Comparison of ENCODE assay signal across 18 cellular contexts in the genomic region with DNA sequence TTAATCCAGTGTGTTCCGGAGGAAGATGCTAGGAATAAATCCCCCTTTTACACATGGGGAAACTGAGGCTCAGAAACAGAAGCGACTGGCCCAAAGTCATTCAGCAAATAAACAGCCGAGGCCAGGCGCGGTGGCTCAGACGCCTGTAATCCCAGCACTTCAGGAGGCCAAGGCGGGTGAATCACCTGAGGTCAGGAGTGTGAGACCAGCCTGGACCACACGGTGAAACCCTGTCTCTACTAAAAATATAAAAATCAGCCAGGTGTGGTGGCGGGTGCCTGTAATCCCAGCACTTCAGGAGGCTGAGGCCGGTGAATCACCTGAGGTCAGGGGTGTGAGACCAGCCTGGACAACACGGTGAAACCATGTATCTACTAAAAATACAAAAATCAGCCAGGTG. TPM values are rescaled to one million over a fixed set of nuclear protein-coding genes. Genes with fewer than 3 reads are reported as not detected.
A peak's percentile ranks its signal among the peaks of the same experiment; 100 is the strongest.
DNase-seq lines count a peak whose midpoint lies in the region; ATAC-seq and TF ChIP-seq lines count a peak whose summit lies in the region.
"Had no signal": no experiment of that assay in that cellular context is flagged by ENCODE, and none has a peak within 500 bp of the region (broad histone marks: within the 10 kb centered on the region; RNA-seq: fewer than 3 reads in every experiment).

No MANE protein-coding gene starts in this region.

- TF ChIP-seq CTCF in DOHH2 (IDR thresholded peaks at IDR 0.05; ENCODE audit: low read depth, low read length, poor library complexity, severe bottlenecking) (no peak), RWPE1 (conservative IDR thresholded peaks at IDR 0.05; ENCODE audit: low read depth) (no peak)

- peaks cover 47% of the 10 kb centered on the region for H3F3A ChIP-seq in DOHH2 (ENCODE audit: control insufficient read depth, insufficient read depth)

- H3K79me2 ChIP-seq in DOHH2 (ENCODE audit: control insufficient read depth, low read length): peaks cover 2% of the 10 kb centered on the region; the same call in 1 of the 2 replicates

- intact Hi-C loops in aorta (cut with DNase I): no loop called here

- no peaks in the 10 kb centered on the region for H3K27me3 ChIP-seq in DOHH2 (ENCODE audit: control insufficient read depth, low read length)
- H3K27me3 ChIP-seq in layer of hippocampus (ENCODE audit: control insufficient read depth, insufficient read depth, low read length): no peaks in the 10 kb centered on the region
- H3K27me3 ChIP-seq in skeletal muscle satellite cell (ENCODE audit: control insufficient read depth, insufficient read depth, low read length): no peaks in the 10 kb centered on the region
- H3K27me3 ChIP-seq in aorta (ENCODE audit: control insufficient read depth in 1 of 2, insufficient read depth in 2 of 2, low read length in 1 of 2): no peaks in the 10 kb centered on the region

- peak overlapping the region; percentile 74 for H3K9ac ChIP-seq in skeletal muscle satellite cell (ENCODE audit: low read depth, low read length)

- 0 out of 2 replicates have a peak, but pooled peaks cover 3% of the 10 kb centered on the region for H3K36me3 ChIP-seq in DOHH2 (ENCODE audit: control insufficient read depth, low read length)
- no peaks in the 10 kb centered on the region for H3K36me3 ChIP-seq in skeletal muscle satellite cell (ENCODE audit: insufficient read depth, low read length)
- no peaks in the 10 kb centered on the region for H3K36me3 ChIP-seq in aorta (ENCODE audit: control insufficient read depth in 1 of 2, insufficient read depth in 2 of 2, low read length in 1 of 2)
- H3K36me3 ChIP-seq: left lung, spleen had no signal

- CTCF ChIA-PET in RWPE1 (lab: Yijun Ruan, JAX): interaction anchor here (0.6 to 1.2 kb wide), 4 partner anchors 15 to 98 kb away, joined by 3 to 6 read pairs (median 4); no protein-coding TSS in a partner anchor

- DNase-seq in RWPE1 (ENCODE audit: low spot score) (no peak), UCSD-AML1 (lab: John Stamatoyannopoulos, UW; ENCODE audit: unreplicated experiment) (no peak), aorta (no peak)
- DNase-seq: CD4-positive, alpha-beta memory T cell; DMS79 treated with DMSO at 0.1 percent for 48 hours; glutamatergic neuron; left lung; NCI-H510A treated with DMSO at 0.1 percent for 48 hours; spleen had no signal

- H3K9me3 ChIP-seq in DOHH2 (ENCODE audit: control insufficient read depth, insufficient read depth, low read length): no peaks in the 10 kb centered on the region
- H3K9me3 ChIP-seq in skeletal muscle satellite cell (replicated peaks; ENCODE audit: low read length): no peaks in the 10 kb centered on the region
- no peaks in the 10 kb centered on the region for H3K9me3 ChIP-seq in aorta (ENCODE audit: control insufficient read depth, low read length)
- H3K9me3 ChIP-seq: left lung, spleen had no signal

- H3K4me2 ChIP-seq in DOHH2 (ENCODE audit: low read length) (peak overlapping the region; percentile 66), skeletal muscle satellite cell (ENCODE audit: low read length) (no peak overlapping the region)

- no peaks in the 10 kb centered on the region for H3K9me2 ChIP-seq in DOHH2 (replicated peaks; ENCODE audit: control insufficient read depth, low read length)

- WGBS in aorta, 2 donors: 97 to 98% methylated on average over 11 of the region's 11 CpGs

- H4K20me1 ChIP-seq in DOHH2 (ENCODE audit: control insufficient read depth, insufficient read depth, low read depth, low read length): no peaks in the 10 kb centered on the region

- H3K4me3 ChIP-seq in DOHH2 (ENCODE audit: low read length) (peak overlapping the region; percentile 59), skeletal muscle satellite cell (ENCODE audit: low read length) (no peak overlapping the region), aorta (ENCODE audit: low read length in 2 of 2) (no peak overlapping the region)
- H3K4me3 ChIP-seq: left lung, spleen had no signal

- POLR2A ChIA-PET in RWPE1 (lab: Yijun Ruan, JAX; ENCODE audit: low non-redundant PET): no interaction called here

- no peak for ATAC-seq in HG03520 (IDR thresholded peaks at IDR 0.05; ENCODE audit: unreplicated experiment)
- no peak for ATAC-seq in aorta (ENCODE audit: low FRiP score)
- ATAC-seq: activated CD4-positive, CD25-positive, alpha-beta regulatory T cell treated with anti-CD3 and anti-CD28 coated beads, Interleukin-2, amount 50 U/mL, for 24 hours; left lung had no signal

- H3K27ac ChIP-seq in DOHH2 (ENCODE audit: low read depth, low read length) (peak overlapping the region; percentile 91), RWPE1 (peak overlapping the region; percentile 71), layer of hippocampus (ENCODE audit: low read depth, low read length) (peak overlapping the region; percentile 99), aorta (ENCODE audit: low read depth in 1 of 2, low read length in 2 of 2) (no peak overlapping the region)
- H3K27ac ChIP-seq: left lung had no signal

- H3K4me1 ChIP-seq in DOHH2 (ENCODE audit: control insufficient read depth, low read length) (peaks cover 91% of the 10 kb centered on the region), skeletal muscle satellite cell (ENCODE audit: control insufficient read depth, insufficient read depth, low read length) (peaks cover 18% of the 10 kb centered on the region), aorta (ENCODE audit: control insufficient read depth in 1 of 2, insufficient read depth in 2 of 2, low read length in 2 of 2) (no peaks in the 10 kb centered on the region)
- H3K4me1 ChIP-seq: left lung had no signal

RNA-seq across cellular contexts. Expression of a gene that starts 11.6 kb away (rescaled TPM):
- 342 and 422 TPM in 2 replicates for total RNA-seq in skeletal muscle satellite cell (2012; rRNA removed)
- total RNA-seq in aorta: 10 to 100 TPM; 56.4 to 68.4 TPM
- 10 to 100 TPM; 53.2 to 56.5 TPM for polyA plus RNA-seq in aorta

RNA-seq across cellular contexts. Expression of a gene that starts 23.7 kb away (rescaled TPM):
- not detected in 2 replicates for total RNA-seq in skeletal muscle satellite cell (2012; rRNA removed)
- total RNA-seq in aorta: under 1 TPM; 0.36 to 0.90 TPM
- polyA plus RNA-seq in aorta: not detected
- total RNA-seq: fibroblast of lung, H4, progenitor cell of endocrine pancreas had no signal
- polyA plus RNA-seq: fibroblast of lung, neural cell had no signal

RNA-seq across cellular contexts. Expression of a gene that starts 30.3 kb away (rescaled TPM):
- 27.1 and 31.7 TPM in 2 replicates for total RNA-seq in skeletal muscle satellite cell (2012; rRNA removed)
- 1 to 10 TPM; 3.4 to 3.9 TPM for total RNA-seq in aorta
- 1 to 10 TPM in 1 of 2 donors, under 1 TPM in 1; 0.64 to 1.1 TPM for polyA plus RNA-seq in aorta

RNA-seq across cellular contexts. Expression of a gene that starts 47.5 kb away (rescaled TPM):
- total RNA-seq in skeletal muscle satellite cell (2012; rRNA removed): 3.7 and 4.1 TPM in 2 replicates
- 10 to 100 TPM; 14.0 to 18.5 TPM for total RNA-seq in aorta
- 1 to 10 TPM; 6.9 to 7.7 TPM for polyA plus RNA-seq in aorta
- polyA plus RNA-seq: neural cell had no signal

Comparison
In these comparisons a context has a peak if more than half of its experiments do, and no peak if none do; other contexts are left out.
1. H3K27ac ChIP-seq: peak in DOHH2 (single experiment), RWPE1 (single experiment) and layer of hippocampus (single experiment); none in aorta (0 of 2).